In the genomic region with DNA sequence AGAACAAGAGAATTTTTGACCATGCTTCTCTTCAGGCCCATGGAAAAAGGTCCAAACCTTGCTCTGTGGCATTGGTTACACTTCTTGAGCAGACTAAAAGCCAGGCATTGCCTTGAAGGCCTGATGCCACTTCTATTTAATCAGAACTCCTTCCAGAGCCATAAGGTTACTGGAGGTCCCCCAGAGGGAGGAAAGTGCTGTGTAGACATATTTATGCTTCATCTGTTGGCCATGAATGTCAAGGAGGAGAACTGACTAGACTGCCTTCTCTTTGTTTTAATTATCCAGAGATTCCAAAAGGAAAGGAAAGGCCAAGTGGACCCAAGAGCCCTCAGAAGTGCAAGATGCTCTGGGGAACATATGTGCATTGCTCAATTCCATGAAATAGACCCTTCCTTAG, we compare ENCODE assay signal across 1 cellular context.
TF ChIP-seq lines count a peak whose summit lies in the region.

No MANE protein-coding gene starts in this region.

TF ChIP-seq in IMR-90, 13 proteins besides CTCF, POLR2A, EP300 and RAD21:
- TF ChIP-seq MAFK (IDR thresholded peaks at IDR 0.05; ENCODE audit: low read depth, low read length), result peak; percentile 84
- TF ChIP-seq NFE2L2 (IDR thresholded peaks at IDR 0.05; ENCODE audit: low read depth, low read length), result no peak
- TF ChIP-seq, protein P1, sequence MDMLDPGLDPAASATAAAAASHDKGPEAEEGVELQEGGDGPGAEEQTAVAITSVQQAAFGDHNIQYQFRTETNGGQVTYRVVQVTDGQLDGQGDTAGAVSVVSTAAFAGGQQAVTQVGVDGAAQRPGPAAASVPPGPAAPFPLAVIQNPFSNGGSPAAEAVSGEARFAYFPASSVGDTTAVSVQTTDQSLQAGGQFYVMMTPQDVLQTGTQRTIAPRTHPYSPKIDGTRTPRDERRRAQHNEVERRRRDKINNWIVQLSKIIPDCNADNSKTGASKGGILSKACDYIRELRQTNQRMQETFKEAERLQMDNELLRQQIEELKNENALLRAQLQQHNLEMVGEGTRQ (IDR thresholded peaks at IDR 0.05; ENCODE audit: low read depth, low read length), result no peak
- no peak for TF ChIP-seq RCOR1 (IDR thresholded peaks at IDR 0.05; ENCODE audit: insufficient replicate concordance, low read length)
- no peak for TF ChIP-seq ELK1 (IDR thresholded peaks at IDR 0.05; ENCODE audit: borderline replicate concordance, low read depth, low read length)
- no peak for TF ChIP-seq BHLHE40 (IDR thresholded peaks at IDR 0.05; ENCODE audit: low read depth, low read length)
- TF ChIP-seq CEBPB (IDR thresholded peaks at IDR 0.05; ENCODE audit: low read depth, low read length), result no peak
- TF ChIP-seq FOS (IDR thresholded peaks at IDR 0.05; ENCODE audit: low read depth, low read length), result no peak
- TF ChIP-seq CHD1 (IDR thresholded peaks at IDR 0.05; ENCODE audit: low read depth, low read length), result no peak
